10 cellular contexts compared by ENCODE assay signal in the genomic region with DNA sequence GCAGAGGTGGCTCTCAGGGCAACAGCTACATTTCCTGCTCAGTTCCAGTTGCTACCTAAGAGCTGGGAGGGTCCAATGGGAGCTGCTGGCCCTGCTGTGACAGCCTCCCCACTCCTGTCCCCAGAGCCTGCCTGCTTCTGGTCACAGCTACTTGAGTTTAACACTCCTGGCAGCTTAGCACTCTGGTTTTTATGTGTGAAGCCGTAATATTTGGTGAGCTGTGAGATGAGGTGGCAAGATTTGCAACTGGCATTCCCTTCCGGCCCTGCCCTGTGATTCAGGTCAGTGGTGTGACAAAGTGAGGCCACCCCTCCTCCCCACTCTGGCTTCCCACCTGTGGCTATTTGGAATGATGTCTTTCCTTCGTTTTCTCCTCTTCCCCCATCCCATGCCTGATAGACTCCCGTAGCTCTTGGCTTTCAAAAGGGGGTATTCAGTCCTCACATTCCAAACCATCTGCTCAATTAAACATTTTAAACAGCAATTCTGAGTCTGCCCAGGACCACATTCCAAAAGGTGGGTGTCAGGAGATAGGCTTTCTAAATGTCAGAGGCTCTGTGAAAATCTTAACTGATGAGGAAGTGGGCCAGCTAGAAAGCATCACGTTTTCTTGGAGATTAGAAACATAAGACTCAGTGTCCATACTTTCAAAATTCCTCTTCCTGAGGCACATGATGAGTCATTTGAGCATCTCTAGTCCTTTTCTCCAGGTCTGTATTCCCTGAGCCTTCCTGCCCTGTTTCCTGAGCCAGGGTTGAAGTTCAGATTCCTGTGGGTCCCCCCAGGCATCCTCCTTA. TPM values are rescaled to one million over a fixed set of nuclear protein-coding genes. Genes with fewer than 3 reads are reported as not detected.
A peak's percentile ranks its signal among the peaks of the same experiment; 100 is the strongest.
DNase-seq lines count a peak whose midpoint lies in the region; ATAC-seq, FAIRE-seq and TF ChIP-seq lines count a peak whose summit lies in the region.
"Had no signal": no experiment of that assay in that cellular context is flagged by ENCODE, and none has a peak within 500 bp of the region (broad histone marks: within the 10 kb centered on the region; RNA-seq: fewer than 3 reads in every experiment).

No MANE protein-coding gene starts in this region.

- peak; percentile 33 for TF ChIP-seq POLR2A in GM19193 (IDR thresholded peaks at IDR 0.05; ENCODE audit: extremely low read depth, insufficient read depth, insufficient read length)

- no peaks in the 10 kb centered on the region for H3K4me1 ChIP-seq in heart right ventricle

- intact Hi-C loops in heart right ventricle (cut with DNase I) = no loop called here

- no peak for FAIRE-seq in bronchial epithelial cell (lab: Jason Lieb, UNC)
- FAIRE-seq: TTC549 had no signal

- DNase-seq in NCI-H2029 (lab: John Stamatoyannopoulos, UW) = peak; percentile 67
- DNase-seq in bronchial epithelial cell (ENCODE audit: low read depth) = peak; percentile 58
- peak; percentile 17 for DNase-seq in retina
- DNase-seq in heart right ventricle = no peak
- DNase-seq in effector CD4-positive, alpha-beta T cell = no peak
- DNase-seq: stimulated activated CD4-positive, alpha-beta T cell treated with anti-CD3 and anti-CD28 coated beads, Interleukin-4, amount 100 ng/mL, for 4 hours had no signal

- H3K4me3 ChIP-seq in bronchial epithelial cell (ENCODE audit: low read depth, low read length) (no peak overlapping the region), heart right ventricle (no peak overlapping the region)

- no peaks in the 10 kb centered on the region for H3K36me3 ChIP-seq in bronchial epithelial cell (ENCODE audit: control insufficient read depth, insufficient read depth, low read length)
- H3K36me3 ChIP-seq in heart right ventricle = no peaks in the 10 kb centered on the region

- no peak overlapping the region for H3K27ac ChIP-seq in heart right ventricle
- H3K27ac ChIP-seq: HL-60 had no signal

- no peak for ATAC-seq in heart right ventricle
- no peak for ATAC-seq in HG03135 (IDR thresholded peaks at IDR 0.05; ENCODE audit: unreplicated experiment)

- H3K9me3 ChIP-seq in heart right ventricle = no peaks in the 10 kb centered on the region

- TF ChIP-seq CTCF in bronchial epithelial cell (IDR thresholded peaks at IDR 0.05; ENCODE audit: insufficient read depth, low read length, severe bottlenecking) = no peak
- TF ChIP-seq CTCF in heart right ventricle (IDR thresholded peaks at IDR 0.05) = no peak

- no peaks in the 10 kb centered on the region for H3K27me3 ChIP-seq in bronchial epithelial cell (ENCODE audit: control insufficient read depth, insufficient read depth, low read length)
- peaks cover 5 to 93% (median 75%) of the 10 kb centered on the region in 7 donors for H3K27me3 ChIP-seq in heart right ventricle

- 30 to 42% methylated on average over 5 of the region's 5 CpGs for WGBS in heart right ventricle, 2 donors

RNA-seq across cellular contexts. Expression of gene SKAP1, which starts 42.7 kb away (rescaled TPM):
- total RNA-seq in bronchial epithelial cell (not detected in 2 replicates), heart right ventricle (1 to 10 TPM in 1 of 10 donors, under 1 TPM in 5, not detected in 4; 0.49 to 1.7 (median 0.82) TPM)
- under 1 TPM in 1 of 2 donors, not detected in 1; 0.33 TPM for polyA plus RNA-seq in heart right ventricle

RNA-seq across cellular contexts. Expression of gene HOXB1, which starts 58.1 kb away (rescaled TPM):
- total RNA-seq in bronchial epithelial cell = under 0.01 TPM in 1 of 2 replicates, not detected in the other
- total RNA-seq in heart right ventricle = not detected
- not detected for polyA plus RNA-seq in heart right ventricle

Comparison
In these comparisons a context has a peak if more than half of its experiments do, and no peak if none do; other contexts are left out.
1. DNase-seq: peak in NCI-H2029 (single experiment), bronchial epithelial cell (single experiment) and retina (single experiment); none in heart right ventricle (0 of 2) and effector CD4-positive, alpha-beta T cell (single experiment).